Comparison of ENCODE assay signal across 14 cellular contexts in genomic region chr5:169646856-169647255, GRCh38. TPM values are rescaled to one million over a fixed set of nuclear protein-coding genes. Genes with fewer than 3 reads are reported as not detected.
DNase-seq lines count a peak whose midpoint lies in the region; ATAC-seq and TF ChIP-seq lines count a peak whose summit lies in the region.
"Had no signal": no experiment of that assay in that cellular context is flagged by ENCODE, and none has a peak within 500 bp of the region (broad histone marks: within the 10 kb centered on the region; RNA-seq: fewer than 3 reads in every experiment).

No MANE protein-coding gene starts in this region.

- H3K9me3 ChIP-seq in CD4-positive, CD25-positive, alpha-beta regulatory T cell (ENCODE audit: control insufficient read depth in 2 of 2, low read length in 2 of 2) = no peaks in the 10 kb centered on the region
- H3K9me3 ChIP-seq: heart left ventricle, left ventricle myocardium inferior had no signal

- peaks cover 9% of the 10 kb centered on the region for H3K36me3 ChIP-seq in CD4-positive, CD25-positive, alpha-beta regulatory T cell (ENCODE audit: control insufficient read depth, insufficient read depth, low read length)
- H3K36me3 ChIP-seq: heart left ventricle, left ventricle myocardium inferior had no signal

- peaks cover 60% of the 10 kb centered on the region for H3K36me3 Mint-ChIP-seq in CD4-positive, CD25-positive, alpha-beta regulatory T cell
- H3K36me3 Mint-ChIP-seq in activated CD8-positive, alpha-beta T cell treated with anti-CD3 and anti-CD28 coated beads for 36 hours (ENCODE audit: low read depth) = peaks cover 61% of the 10 kb centered on the region

- intact Hi-C loops in activated CD8-positive, alpha-beta T cell treated with anti-CD3 and anti-CD28 coated beads for 36 hours (cut with micrococcal nuclease) = no loop called here

- no peaks in the 10 kb centered on the region for H3K27me3 Mint-ChIP-seq in CD4-positive, CD25-positive, alpha-beta regulatory T cell
- H3K27me3 Mint-ChIP-seq in activated CD8-positive, alpha-beta T cell treated with anti-CD3 and anti-CD28 coated beads for 36 hours = no peaks in the 10 kb centered on the region

- TF ChIP-seq CTCF in activated CD8-positive, alpha-beta T cell treated with anti-CD3 and anti-CD28 coated beads for 36 hours (IDR thresholded peaks at IDR 0.05) = no peak

- DNase-seq in CD4-positive, CD25-positive, alpha-beta regulatory T cell = no peak
- no peak for DNase-seq in activated CD8-positive, alpha-beta T cell treated with anti-CD3 and anti-CD28 coated beads for 36 hours
- no peak for DNase-seq in putamen (ENCODE audit: low spot score)
- DNase-seq in NOMO-1 treated with DMSO at 0.1 percent for 48 hours (lab: John Stamatoyannopoulos, UW; ENCODE audit: unreplicated experiment) = no peak
- no peak for DNase-seq in NCI-H146 (lab: John Stamatoyannopoulos, UW)
- DNase-seq: heart left ventricle; left ventricle myocardium inferior; stimulated activated CD4-positive, alpha-beta T cell treated with anti-CD3 and anti-CD28 coated beads, Interleukin-12 subunit alpha, Interleukin-12 subunit beta, amount 100 ng/mL, for 4 hours; T-helper 9 cell had no signal

- H3K27ac ChIP-seq in CD4-positive, CD25-positive, alpha-beta regulatory T cell (ENCODE audit: insufficient read depth, low read length, poor library complexity, severe bottlenecking) = peak overlapping the region; percentile 6
- H3K27ac ChIP-seq: KMS-11, left ventricle myocardium inferior had no signal

- peak overlapping the region; percentile 65 to 88 (median 84) for H3K27ac Mint-ChIP-seq in CD4-positive, CD25-positive, alpha-beta regulatory T cell
- peak overlapping the region; percentile 51 for H3K27ac Mint-ChIP-seq in activated CD8-positive, alpha-beta T cell treated with anti-CD3 and anti-CD28 coated beads for 36 hours

- H3K4me1 Mint-ChIP-seq in CD4-positive, CD25-positive, alpha-beta regulatory T cell = peaks cover 24 to 95% (median 83%) of the 10 kb centered on the region in 4 donors
- H3K4me1 Mint-ChIP-seq in activated CD8-positive, alpha-beta T cell treated with anti-CD3 and anti-CD28 coated beads for 36 hours (ENCODE audit: low read depth) = peaks cover 88% of the 10 kb centered on the region

- CTCF ChIA-PET in activated CD8-positive, alpha-beta T cell treated with anti-CD3 and anti-CD28 coated beads for 36 hours (lab: Charles Lee) = interaction anchor here (1.2 kb wide), 1 partner anchor 9 kb away, joined by 5 read pairs; no protein-coding TSS in a partner anchor

- no peaks in the 10 kb centered on the region for H3K27me3 ChIP-seq in CD4-positive, CD25-positive, alpha-beta regulatory T cell (ENCODE audit: control insufficient read depth, insufficient read depth, low read length)

- H3K4me3 Mint-ChIP-seq in CD4-positive, CD25-positive, alpha-beta regulatory T cell = peak overlapping the region in 2 of 4 donors; percentile 41 to 66
- no peak overlapping the region for H3K4me3 Mint-ChIP-seq in activated CD8-positive, alpha-beta T cell treated with anti-CD3 and anti-CD28 coated beads for 36 hours

- H3K9me3 Mint-ChIP-seq in CD4-positive, CD25-positive, alpha-beta regulatory T cell = no peaks in the 10 kb centered on the region
- H3K9me3 Mint-ChIP-seq in activated CD8-positive, alpha-beta T cell treated with anti-CD3 and anti-CD28 coated beads for 36 hours = no peaks in the 10 kb centered on the region

- H3K4me1 ChIP-seq in CD4-positive, CD25-positive, alpha-beta regulatory T cell (ENCODE audit: control insufficient read depth, insufficient read depth, low read length, poor library complexity, severe bottlenecking) = peaks cover 56% of the 10 kb centered on the region

- peak overlapping the region; percentile 13 for H3K4me3 ChIP-seq in CD4-positive, CD25-positive, alpha-beta regulatory T cell (ENCODE audit: low read depth, low read length)
- H3K4me3 ChIP-seq: heart left ventricle, left ventricle myocardium inferior had no signal

- POLR2A ChIA-PET in activated CD8-positive, alpha-beta T cell treated with anti-CD3 and anti-CD28 coated beads for 36 hours (lab: Charles Lee) = interaction anchor here (1.3 to 9.7 kb wide), 2 partner anchors 8 to 10 kb away, joined by 8 to 82 read pairs; partner anchors contain the start of gene DOCK2

- no peak for ATAC-seq in CD4-positive, CD25-positive, alpha-beta regulatory T cell (ENCODE audit: low read depth in 2 of 2)
- peak; percentile 35 for ATAC-seq in GM18858 (IDR thresholded peaks at IDR 0.05; ENCODE audit: unreplicated experiment)
- peak; percentile 42 for ATAC-seq in HG02973 (IDR thresholded peaks at IDR 0.05; ENCODE audit: unreplicated experiment)
- ATAC-seq in activated CD8-positive, alpha-beta T cell treated with anti-CD3 and anti-CD28 coated beads for 36 hours = no peak
- no peak for ATAC-seq in HG02623 (IDR thresholded peaks at IDR 0.05; ENCODE audit: unreplicated experiment)
- ATAC-seq: Panc1 had no signal

RNA-seq across cellular contexts. Expression of gene DOCK2, which starts 9.8 kb away (rescaled TPM):
- total RNA-seq in CD4-positive, CD25-positive, alpha-beta regulatory T cell = 354 TPM
- 10 to 100 TPM; 65.9 to 76.0 (median 69.4) TPM for polyA plus RNA-seq in CD4-positive, CD25-positive, alpha-beta regulatory T cell
- total RNA-seq in activated CD8-positive, alpha-beta T cell treated with anti-CD3 and anti-CD28 coated beads for 36 hours = 100 to 1,000 TPM; 180 to 181 TPM

Comparison
In these comparisons a context has a peak if more than half of its experiments do, and no peak if none do; other contexts are left out.
1. ATAC-seq: peak in GM18858 (single experiment) and HG02973 (single experiment); none in CD4-positive, CD25-positive, alpha-beta regulatory T cell (0 of 2), activated CD8-positive, alpha-beta T cell treated with anti-CD3 and anti-CD28 coated beads for 36 hours (single experiment) and HG02623 (single experiment).